1 cellular context compared by ENCODE assay signal in genomic region chr16:74868035-74868434, GRCh38.
TF ChIP-seq lines count a peak whose summit lies in the region.

No MANE protein-coding gene starts in this region.

TF ChIP-seq in IMR-90, 13 proteins besides CTCF, POLR2A, EP300 and RAD21:
- TF ChIP-seq USF2 (IDR thresholded peaks at IDR 0.05; ENCODE audit: low read depth, low read length) (no peak), RCOR1 (IDR thresholded peaks at IDR 0.05; ENCODE audit: insufficient replicate concordance, low read length) (no peak), CHD1 (IDR thresholded peaks at IDR 0.05; ENCODE audit: low read depth, low read length) (no peak), MXI1 (IDR thresholded peaks at IDR 0.05; ENCODE audit: borderline replicate concordance, low read depth, low read length) (no peak), BHLHE40 (IDR thresholded peaks at IDR 0.05; ENCODE audit: low read depth, low read length) (no peak), CEBPB (IDR thresholded peaks at IDR 0.05; ENCODE audit: low read depth, low read length) (no peak), MAFK (IDR thresholded peaks at IDR 0.05; ENCODE audit: low read depth, low read length) (no peak), ELK1 (IDR thresholded peaks at IDR 0.05; ENCODE audit: borderline replicate concordance, low read depth, low read length) (no peak), RFX5 (IDR thresholded peaks at IDR 0.05; ENCODE audit: low read depth, low read length) (no peak), FOS (IDR thresholded peaks at IDR 0.05; ENCODE audit: low read depth, low read length) (no peak), MAZ (IDR thresholded peaks at IDR 0.05; ENCODE audit: borderline replicate concordance, low read depth, low read length) (no peak), SMC3 (IDR thresholded peaks at IDR 0.05; ENCODE audit: low read depth, low read length) (no peak), NFE2L2 (IDR thresholded peaks at IDR 0.05; ENCODE audit: low read depth, low read length) (no peak)
